9 cellular contexts compared by ENCODE assay signal in genomic region chr11:125141686-125142535, GRCh38. TPM values are rescaled to one million over a fixed set of nuclear protein-coding genes. Genes with fewer than 3 reads are reported as not detected.
A peak's percentile ranks its signal among the peaks of the same experiment; 100 is the strongest.
DNase-seq lines count a peak whose midpoint lies in the region; ATAC-seq, FAIRE-seq and TF ChIP-seq lines count a peak whose summit lies in the region.
"Had no signal": no experiment of that assay in that cellular context is flagged by ENCODE, and none has a peak within 500 bp of the region (broad histone marks: within the 10 kb centered on the region; RNA-seq: fewer than 3 reads in every experiment).

No MANE protein-coding gene starts in this region.

- H3K27me3 ChIP-seq in right atrium auricular region = no peaks in the 10 kb centered on the region
- H3K27me3 ChIP-seq in small intestine (ENCODE audit: control insufficient read depth in 2 of 2, insufficient read depth in 2 of 2, low read length in 2 of 2) = no peaks in the 10 kb centered on the region

- 37 to 41% (median 38%) methylated on average over 18 of the region's 18 CpGs for WGBS in small intestine, 3 donors

- H3K4me1 ChIP-seq in right atrium auricular region (no peaks in the 10 kb centered on the region), small intestine (ENCODE audit: control insufficient read depth in 2 of 2, insufficient read depth in 1 of 2, low read depth in 1 of 2, low read length in 1 of 2) (no peaks in the 10 kb centered on the region)

- no peak for FAIRE-seq in small intestine (lab: Jason Lieb, UNC)
- FAIRE-seq: A204.1 had no signal

- H3K4me3 ChIP-seq in right atrium auricular region (no peak overlapping the region), small intestine (ENCODE audit: low read depth in 1 of 2, low read length in 2 of 2) (no peak overlapping the region)

- peak; percentile 90 for ATAC-seq in HG02981 (IDR thresholded peaks at IDR 0.05; ENCODE audit: unreplicated experiment)

- TF ChIP-seq CTCF in RWPE1 (conservative IDR thresholded peaks at IDR 0.05; ENCODE audit: low read depth) = peak; percentile 92
- peak; percentile 93 to 96 for TF ChIP-seq CTCF in right atrium auricular region (IDR thresholded peaks at IDR 0.05)

- no peaks in the 10 kb centered on the region for H3K36me3 ChIP-seq in right atrium auricular region
- H3K36me3 ChIP-seq in small intestine (ENCODE audit: control insufficient read depth in 2 of 2, insufficient read depth in 2 of 2, low read length in 2 of 2) = no peaks in the 10 kb centered on the region

- H3K9me3 ChIP-seq in right atrium auricular region (no peaks in the 10 kb centered on the region), small intestine (ENCODE audit: control insufficient read depth, low read depth) (no peaks in the 10 kb centered on the region)

- CTCF ChIA-PET in RWPE1 (lab: Yijun Ruan, JAX) = interaction anchor here (0.5 to 1.6 kb wide), 25 partner anchors 8 to 315 kb away, joined by 3 to 10 read pairs (median 3); partner anchors contain the start of genes SLC37A2 and TMEM218

- DNase-seq in DMS 273 (lab: John Stamatoyannopoulos, UW; ENCODE audit: unreplicated experiment) (peak; percentile 66), DMS 273 treated with DMSO at 0.1 percent for 48 hours (lab: John Stamatoyannopoulos, UW) (no peak), RWPE1 (ENCODE audit: low spot score) (peak; percentile 55), right atrium auricular region (ENCODE audit: low spot score) (no peak), small intestine (peak; percentile 7), epidermal melanocyte (ENCODE audit: insufficient read length, low spot score) (no peak)
- peak; percentile 60 for DNase-seq in activated naive CD4-positive, alpha-beta T cell treated with anti-CD3 and anti-CD28 coated beads, Interleukin-2, amount 50 U/mL, for 16 hours

- no peak overlapping the region for H3K27ac ChIP-seq in RWPE1
- no peak overlapping the region for H3K27ac ChIP-seq in right atrium auricular region
- H3K27ac ChIP-seq in small intestine (ENCODE audit: low read depth in 1 of 2, low read length in 1 of 2) = no peak overlapping the region

- POLR2A ChIA-PET in RWPE1 (lab: Yijun Ruan, JAX; ENCODE audit: low non-redundant PET) = no interaction called here

RNA-seq across cellular contexts. Expression of gene PKNOX2, which starts 22.6 kb away (rescaled TPM):
- total RNA-seq in right atrium auricular region = 1 to 10 TPM; 5.5 to 6.9 TPM
- polyA plus RNA-seq in small intestine = 1 to 10 TPM in 2 of 3 donors, not detected in 1; 1.1 to 1.2 TPM

RNA-seq across cellular contexts. Expression of gene TMEM218, which starts 30.5 kb away (rescaled TPM):
- 10 to 100 TPM in 1 of 2 donors, 1 to 10 TPM in 1; 8.3 to 15.3 TPM for total RNA-seq in right atrium auricular region
- 10 to 100 TPM in 2 of 3 donors, 1 to 10 TPM in 1; 9.6 to 28.6 (median 10.5) TPM for polyA plus RNA-seq in small intestine

Comparison
In these comparisons a context has a peak if more than half of its experiments do, and no peak if none do; other contexts are left out.
1. DNase-seq: peak in DMS 273 (single experiment), RWPE1 (single experiment), activated naive CD4-positive, alpha-beta T cell treated with anti-CD3 and anti-CD28 coated beads, Interleukin-2, amount 50 U/mL, for 16 hours (single experiment) and small intestine (single experiment); none in DMS 273 treated with DMSO at 0.1 percent for 48 hours (single experiment), right atrium auricular region (single experiment) and epidermal melanocyte (single experiment).